Comparison of ENCODE assay signal across 21 cellular contexts in the genomic region with DNA sequence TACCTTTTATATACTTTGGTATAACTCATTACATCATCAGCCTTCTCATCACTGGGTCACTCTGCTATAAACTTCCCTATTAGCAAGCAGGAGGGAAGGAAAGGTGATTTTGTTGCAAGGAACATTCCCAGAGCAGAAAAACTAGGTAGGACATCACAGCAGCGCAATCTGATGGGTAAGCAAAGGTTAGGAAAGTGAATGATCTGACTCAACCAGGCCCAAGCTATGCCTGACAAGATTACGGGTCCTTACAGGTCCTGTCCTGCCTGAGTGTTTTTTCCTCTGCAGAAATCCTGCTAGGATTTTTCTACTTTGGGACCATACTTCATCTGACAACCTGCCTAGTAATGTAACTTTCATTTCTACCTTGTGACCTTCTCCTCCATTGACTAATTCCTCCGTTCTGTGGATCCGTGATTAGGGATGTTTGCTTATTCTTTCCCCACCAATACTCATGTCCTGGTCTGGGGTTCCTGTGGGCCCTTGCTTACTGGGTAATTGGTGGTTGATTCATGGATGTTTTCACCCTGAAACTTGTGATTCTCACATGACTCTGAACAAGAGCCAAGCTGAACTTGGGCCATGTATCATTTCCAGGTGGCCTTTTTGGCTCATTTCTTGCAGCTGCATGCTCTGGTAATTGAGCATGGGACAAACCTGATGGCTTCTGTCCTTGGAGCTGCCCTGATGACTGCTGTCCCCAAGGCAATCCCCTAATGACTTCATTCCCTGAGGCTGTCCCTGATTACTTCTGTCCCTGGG.
DNase-seq lines count a peak whose midpoint lies in the region; TF ChIP-seq lines count a peak whose summit lies in the region.
"Had no signal": no experiment of that assay in that cellular context is flagged by ENCODE, and none has a peak within 500 bp of the region (broad histone marks: within the 10 kb centered on the region; RNA-seq: fewer than 3 reads in every experiment).

No MANE protein-coding gene starts in this region.

- peaks cover 14% of the 10 kb centered on the region for H3K27me3 Mint-ChIP-seq in HFFc6 (ENCODE audit: insufficient read depth)
- H3K27me3 Mint-ChIP-seq in activated CD4-positive, alpha-beta memory T cell treated with anti-CD3 and anti-CD28 coated beads, Interleukin-2, amount 10 ng/mL, durations not matched to agents 7 days and 5 days = no peaks in the 10 kb centered on the region

- H3K27me3 ChIP-seq in esophagus squamous epithelium (no peaks in the 10 kb centered on the region), stomach (no peaks in the 10 kb centered on the region)

- TF ChIP-seq EP300 in stomach (IDR thresholded peaks at IDR 0.05) = no peak

- TF ChIP-seq POLR2A in esophagus squamous epithelium (IDR thresholded peaks at IDR 0.05) (no peak), stomach (IDR thresholded peaks at IDR 0.05) (no peak)

- peak overlapping the region; percentile 15 to 56 (median 43) for H3K27ac ChIP-seq in esophagus squamous epithelium
- peak overlapping the region in 3 of 5 donors; percentile 14 to 85 (median 84) for H3K27ac ChIP-seq in stomach
- H3K27ac ChIP-seq: SJCRH30 had no signal

- H3K36me3 ChIP-seq in esophagus squamous epithelium = no peaks in the 10 kb centered on the region
- H3K36me3 ChIP-seq in stomach = no peaks in the 10 kb centered on the region
- H3K36me3 ChIP-seq: SJCRH30 had no signal

- H3K4me3 ChIP-seq in esophagus squamous epithelium = no peak overlapping the region
- no peak overlapping the region for H3K4me3 ChIP-seq in stomach
- H3K4me3 ChIP-seq: GM12878, SJCRH30 had no signal

- TF ChIP-seq CTCF in HFFc6 (IDR thresholded peaks at IDR 0.05) (no peak), esophagus squamous epithelium (IDR thresholded peaks at IDR 0.05) (no peak), stomach (IDR thresholded peaks at IDR 0.05) (no peak)

- WGBS in esophagus squamous epithelium, 2 donors = 39 to 55% methylated on average over 4 of the region's 4 CpGs
- 72 to 81% (median 79%) methylated on average over 4 of the region's 4 CpGs for WGBS in stomach, 5 donors

- DNase-seq in HFFc6 = no peak
- DNase-seq in RPMI8226 = peak; percentile 52
- DNase-seq in esophagus squamous epithelium (lab: John Stamatoyannopoulos, UW) = no peak
- no peak for DNase-seq in stomach
- DNase-seq in SW 1271 (lab: John Stamatoyannopoulos, UW) = no peak
- DNase-seq in cortex of kidney (lab: John Stamatoyannopoulos, UW) = no peak
- DNase-seq in activated CD4-positive, alpha-beta memory T cell treated with anti-CD3 and anti-CD28 coated beads, Interleukin-2, amount 10 ng/mL, durations not matched to agents 7 days and 5 days = no peak
- DNase-seq: Calu3; CD4-positive, alpha-beta T cell; DMS79 treated with DMSO at 0.1 percent for 48 hours; Karpas-422; MM.1S; NCI-H1092 treated with DMSO at 0.1 percent for 48 hours; NCI-H1694; NCI-H2107; NCI-H226; NCI-H524 treated with DMSO at 0.1 percent for 48 hours; NK-92 treated with Interleukin-12 subunit alpha and Interleukin-12 subunit beta, amount 100 ng/mL, for 24 hours; SJCRH30 had no signal

- CTCF ChIA-PET in activated CD4-positive, alpha-beta memory T cell treated with anti-CD3 and anti-CD28 coated beads, Interleukin-2, amount 10 ng/mL, durations not matched to agents 7 days and 5 days (lab: Charles Lee) = no interaction called here

- peaks cover 45% of the 10 kb centered on the region for H3K4me1 Mint-ChIP-seq in HFFc6 (ENCODE audit: low read depth)
- peaks cover 2% of the 10 kb centered on the region for H3K4me1 Mint-ChIP-seq in activated CD4-positive, alpha-beta memory T cell treated with anti-CD3 and anti-CD28 coated beads, Interleukin-2, amount 10 ng/mL, durations not matched to agents 7 days and 5 days

- no peaks in the 10 kb centered on the region for H3K9me3 ChIP-seq in esophagus squamous epithelium
- H3K9me3 ChIP-seq in stomach = no peaks in the 10 kb centered on the region
- H3K9me3 ChIP-seq: SJCRH30 had no signal

- peak overlapping the region; percentile 19; the same call in 1 of the 2 replicates for H3K27ac Mint-ChIP-seq in HFFc6
- H3K27ac Mint-ChIP-seq in activated CD4-positive, alpha-beta memory T cell treated with anti-CD3 and anti-CD28 coated beads, Interleukin-2, amount 10 ng/mL, durations not matched to agents 7 days and 5 days = no peak overlapping the region
- H3K27ac Mint-ChIP-seq: B cell; CD4-positive, alpha-beta T cell had no signal

- H3K36me3 Mint-ChIP-seq in HFFc6 (ENCODE audit: low read depth) = no peaks in the 10 kb centered on the region
- no peaks in the 10 kb centered on the region for H3K36me3 Mint-ChIP-seq in activated CD4-positive, alpha-beta memory T cell treated with anti-CD3 and anti-CD28 coated beads, Interleukin-2, amount 10 ng/mL, durations not matched to agents 7 days and 5 days (ENCODE audit: low read depth)

- intact Hi-C loops in esophagus squamous epithelium (cut with DNase I) (no loop called here), stomach (cut with DNase I; ENCODE audit: low total_unique reads) (no loop called here)

- H3K4me3 Mint-ChIP-seq in HFFc6 = no peak overlapping the region
- no peak overlapping the region for H3K4me3 Mint-ChIP-seq in activated CD4-positive, alpha-beta memory T cell treated with anti-CD3 and anti-CD28 coated beads, Interleukin-2, amount 10 ng/mL, durations not matched to agents 7 days and 5 days
- H3K4me3 Mint-ChIP-seq: B cell; CD4-positive, alpha-beta T cell had no signal

- peaks cover 12 to 41% (median 18%) of the 10 kb centered on the region in 3 donors for H3K4me1 ChIP-seq in esophagus squamous epithelium
- peaks cover 10 to 20% (median 12%) of the 10 kb centered on the region in 4 donors for H3K4me1 ChIP-seq in stomach

- no peaks in the 10 kb centered on the region for H3K9me3 Mint-ChIP-seq in HFFc6
- H3K9me3 Mint-ChIP-seq in activated CD4-positive, alpha-beta memory T cell treated with anti-CD3 and anti-CD28 coated beads, Interleukin-2, amount 10 ng/mL, durations not matched to agents 7 days and 5 days = no peaks in the 10 kb centered on the region
- H3K9me3 Mint-ChIP-seq: CD4-positive, alpha-beta T cell had no signal

- POLR2A ChIA-PET in activated CD4-positive, alpha-beta memory T cell treated with anti-CD3 and anti-CD28 coated beads, Interleukin-2, amount 10 ng/mL, durations not matched to agents 7 days and 5 days (lab: Charles Lee) = interaction anchor here (0.6 kb wide), 1 partner anchor 11 kb away, joined by 3 read pairs; no protein-coding TSS in a partner anchor
